In genomic region chr21:18840239-18840638, GRCh38 we compare ENCODE assay signal across 13 cellular contexts.
DNase-seq lines count a peak whose midpoint lies in the region; ATAC-seq and TF ChIP-seq lines count a peak whose summit lies in the region.
"Had no signal": no experiment of that assay in that cellular context is flagged by ENCODE, and none has a peak within 500 bp of the region (broad histone marks: within the 10 kb centered on the region; RNA-seq: fewer than 3 reads in every experiment).

No MANE protein-coding gene starts in this region.

- POLR2A ChIA-PET in WTC11 (lab: Charles Lee): no interaction called here

- no peaks in the 10 kb centered on the region for H4K20me1 ChIP-seq in neural cell (ENCODE audit: insufficient read depth)

- no peak overlapping the region for H2AFZ ChIP-seq in neural cell (ENCODE audit: low read depth, low read length)

- no peak for TF ChIP-seq RAD21 in neural cell (conservative IDR thresholded peaks at IDR 0.05)

- CTCF ChIA-PET in WTC11 (lab: Charles Lee): interaction anchor here (1.5 to 2.3 kb wide), 3 partner anchors 10 to 111 kb away, joined by 6 to 7 read pairs (median 6); no protein-coding TSS in a partner anchor

- no peaks in the 10 kb centered on the region for H3K36me3 ChIP-seq in neural cell (ENCODE audit: insufficient read depth, low read length)
- H3K36me3 ChIP-seq: prostate gland had no signal

- no peaks in the 10 kb centered on the region for H3K9me3 ChIP-seq in neural cell (ENCODE audit: low read length)
- H3K9me3 ChIP-seq: prostate gland had no signal

- H3F3A ChIP-seq in neural cell (ENCODE audit: insufficient read depth, low read length, poor library complexity, severe bottlenecking): no peaks in the 10 kb centered on the region

- peaks cover 8% of the 10 kb centered on the region for H3K36me3 Mint-ChIP-seq in WTC11

- no peak for TF ChIP-seq EP300 in neural cell (conservative IDR thresholded peaks at IDR 0.05; ENCODE audit: poor library complexity, severe bottlenecking)

- H3K79me2 ChIP-seq in neural cell (replicated peaks; ENCODE audit: insufficient read depth, low read length): no peaks in the 10 kb centered on the region

- H3K27ac Mint-ChIP-seq in WTC11: no peak overlapping the region
- H3K27ac Mint-ChIP-seq: activated CD4-positive, alpha-beta T cell treated with anti-CD3 and anti-CD28 coated beads for 36 hours; brain had no signal

- H3K4me2 ChIP-seq in neural cell (ENCODE audit: low read length): no peak overlapping the region

- H3K4me3 ChIP-seq in LNCaP clone FGC (ENCODE audit: low read depth, low read length) (no peak overlapping the region), neural cell (ENCODE audit: low read length) (no peak overlapping the region)
- H3K4me3 ChIP-seq: prostate gland had no signal

- DNase-seq in DMS 273 (lab: John Stamatoyannopoulos, UW; ENCODE audit: unreplicated experiment) (peak; percentile 62), DMS 273 treated with DMSO at 0.1 percent for 48 hours (lab: John Stamatoyannopoulos, UW) (no peak), LNCaP clone FGC (ENCODE audit: low read depth) (peak; percentile 17), WTC11 (ENCODE audit: low spot score) (peak; percentile 12), mucosa of gallbladder (ENCODE audit: low spot score) (no peak)
- no peak for DNase-seq in activated T-cell treated with anti-CD3 and anti-CD28 coated beads, Interleukin-2, amount 50 U/mL, for 48 hours
- DNase-seq: 8988T; activated CD4-positive, alpha-beta T cell treated with anti-CD3 and anti-CD28 coated beads for 36 hours; NCI-H187 treated with DMSO at 0.1 percent for 48 hours had no signal

- H3K9me2 ChIP-seq in neural cell (ENCODE audit: insufficient read depth, low read length): no peaks in the 10 kb centered on the region

- peak; percentile 24; the same call in 1 of the 2 replicates for TF ChIP-seq CTCF in LNCaP clone FGC (IDR thresholded peaks at IDR 0.05; ENCODE audit: control insufficient read depth, extremely low read depth, insufficient read depth)
- peak; percentile 37 for TF ChIP-seq CTCF in WTC11 (IDR thresholded peaks at IDR 0.05)
- peak; percentile 11 for TF ChIP-seq CTCF in neural cell (IDR thresholded peaks at IDR 0.05; ENCODE audit: poor library complexity, severe bottlenecking)

- peaks cover 17% of the 10 kb centered on the region for H3K9me3 Mint-ChIP-seq in WTC11

- no peaks in the 10 kb centered on the region for H3K27me3 ChIP-seq in neural cell (ENCODE audit: insufficient read depth, low read depth, low read length)

- H3K4me1 Mint-ChIP-seq in WTC11: no peaks in the 10 kb centered on the region
- H3K4me1 Mint-ChIP-seq: activated CD4-positive, alpha-beta T cell treated with anti-CD3 and anti-CD28 coated beads for 36 hours; brain had no signal

- H3K27ac ChIP-seq in neural cell (ENCODE audit: low read length): no peak overlapping the region
- H3K27ac ChIP-seq: prostate gland had no signal

- ATAC-seq in WTC11 (peak; percentile 99), GM18520 (IDR thresholded peaks at IDR 0.05; ENCODE audit: unreplicated experiment) (no peak)
- ATAC-seq: activated CD4-positive, alpha-beta T cell treated with anti-CD3 and anti-CD28 coated beads for 36 hours had no signal

- H3K27me3 Mint-ChIP-seq in WTC11 (ENCODE audit: low read depth): no peaks in the 10 kb centered on the region
- H3K27me3 Mint-ChIP-seq: activated CD4-positive, alpha-beta T cell treated with anti-CD3 and anti-CD28 coated beads for 36 hours; brain had no signal

- H3K4me3 Mint-ChIP-seq in WTC11: no peak overlapping the region
- H3K4me3 Mint-ChIP-seq: activated CD4-positive, alpha-beta T cell treated with anti-CD3 and anti-CD28 coated beads for 36 hours; brain had no signal

- H3K9ac ChIP-seq in neural cell (ENCODE audit: low read length): no peak overlapping the region

TF ChIP-seq in WTC11, 78 proteins besides CTCF, POLR2A, EP300 and RAD21:
- TF ChIP-seq TEAD4 (CRISPR knock-in tag; IDR thresholded peaks at IDR 0.05) (no peak), E2F4 (CRISPR knock-in tag; IDR thresholded peaks at IDR 0.05; ENCODE audit: borderline replicate concordance, low read depth) (no peak), ZSCAN18 (CRISPR knock-in tag; IDR thresholded peaks at IDR 0.05) (no peak), FOXK1 (CRISPR knock-in tag; IDR thresholded peaks at IDR 0.05) (no peak), MAX (CRISPR knock-in tag; IDR thresholded peaks at IDR 0.05) (no peak), ZNF416 (CRISPR knock-in tag; IDR thresholded peaks at IDR 0.05) (no peak), JAZF1 (CRISPR knock-in tag; IDR thresholded peaks at IDR 0.05) (no peak)

TF ChIP-seq in neural cell, 6 proteins besides CTCF, POLR2A, EP300 and RAD21:
- TF ChIP-seq POLR2AphosphoS5 (IDR thresholded peaks at IDR 0.05): no peak

Comparison
In these comparisons a context has a peak if more than half of its experiments do, and no peak if none do; other contexts are left out.
1. DNase-seq: peak in DMS 273 (single experiment), LNCaP clone FGC (single experiment) and WTC11 (single experiment); none in DMS 273 treated with DMSO at 0.1 percent for 48 hours (single experiment), mucosa of gallbladder (single experiment) and activated T-cell treated with anti-CD3 and anti-CD28 coated beads, Interleukin-2, amount 50 U/mL, for 48 hours (0 of 2).
2. Peak in every context shown above with its lines, with median percentiles within 50 percentile points of each other: CTCF ChIP-seq.